Comparison of ENCODE assay signal across 8 cellular contexts in genomic region chr17:73192894-73193701, GRCh38. TPM values are rescaled to one million over a fixed set of nuclear protein-coding genes. Genes with fewer than 3 reads are reported as not detected.
DNase-seq lines count a peak whose midpoint lies in the region; ATAC-seq and TF ChIP-seq lines count a peak whose summit lies in the region.

A gene with protein sequence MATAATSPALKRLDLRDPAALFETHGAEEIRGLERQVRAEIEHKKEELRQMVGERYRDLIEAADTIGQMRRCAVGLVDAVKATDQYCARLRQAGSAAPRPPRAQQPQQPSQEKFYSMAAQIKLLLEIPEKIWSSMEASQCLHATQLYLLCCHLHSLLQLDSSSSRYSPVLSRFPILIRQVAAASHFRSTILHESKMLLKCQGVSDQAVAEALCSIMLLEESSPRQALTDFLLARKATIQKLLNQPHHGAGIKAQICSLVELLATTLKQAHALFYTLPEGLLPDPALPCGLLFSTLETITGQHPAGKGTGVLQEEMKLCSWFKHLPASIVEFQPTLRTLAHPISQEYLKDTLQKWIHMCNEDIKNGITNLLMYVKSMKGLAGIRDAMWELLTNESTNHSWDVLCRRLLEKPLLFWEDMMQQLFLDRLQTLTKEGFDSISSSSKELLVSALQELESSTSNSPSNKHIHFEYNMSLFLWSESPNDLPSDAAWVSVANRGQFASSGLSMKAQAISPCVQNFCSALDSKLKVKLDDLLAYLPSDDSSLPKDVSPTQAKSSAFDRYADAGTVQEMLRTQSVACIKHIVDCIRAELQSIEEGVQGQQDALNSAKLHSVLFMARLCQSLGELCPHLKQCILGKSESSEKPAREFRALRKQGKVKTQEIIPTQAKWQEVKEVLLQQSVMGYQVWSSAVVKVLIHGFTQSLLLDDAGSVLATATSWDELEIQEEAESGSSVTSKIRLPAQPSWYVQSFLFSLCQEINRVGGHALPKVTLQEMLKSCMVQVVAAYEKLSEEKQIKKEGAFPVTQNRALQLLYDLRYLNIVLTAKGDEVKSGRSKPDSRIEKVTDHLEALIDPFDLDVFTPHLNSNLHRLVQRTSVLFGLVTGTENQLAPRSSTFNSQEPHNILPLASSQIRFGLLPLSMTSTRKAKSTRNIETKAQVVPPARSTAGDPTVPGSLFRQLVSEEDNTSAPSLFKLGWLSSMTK (plus strand): TSS chr17:73193055. CDS start chr17:73193070, 15 bp downstream.

- peak within 1 kb of the TSS; percentile 57 for H3K27ac ChIP-seq in mammary epithelial cell (ENCODE audit: insufficient read depth, low read depth, low read length)

- H3K27me3 Mint-ChIP-seq in WTC11 (ENCODE audit: low read depth) = no peaks in the 10 kb centered on the region

- peak within 1 kb of the TSS; percentile 90 for H2AFZ ChIP-seq in mammary epithelial cell (ENCODE audit: low read depth, low read length)

- peaks cover 13% of the 10 kb centered on the region for H3K36me3 ChIP-seq in mammary epithelial cell (ENCODE audit: insufficient read depth, low read length)

- no peaks in the 10 kb centered on the region for H3K9me3 ChIP-seq in mammary epithelial cell (replicated peaks; ENCODE audit: insufficient read depth, low read length)

- TF ChIP-seq CTCF in WTC11 (IDR thresholded peaks at IDR 0.05) (no peak), mammary epithelial cell (conservative IDR thresholded peaks at IDR 0.05 in 1 of 2, IDR thresholded peaks at IDR 0.05 in 1 of 2; ENCODE audit: extremely low read depth in 1 of 2, insufficient read depth in 1 of 2, low read depth in 1 of 2, low read length in 2 of 2) (no peak)

- peak within 1 kb of the TSS; percentile 96 for H3K4me3 Mint-ChIP-seq in WTC11

- CTCF ChIA-PET in WTC11 (lab: Charles Lee) (interaction anchor here (0.7 to 4.0 kb wide), 7 partner anchors 36 to 468 kb away, joined by 3 to 48 read pairs (median 5); no protein-coding TSS in a partner anchor), mammary epithelial cell (lab: Charles Lee; ENCODE audit: low non-redundant PET) (no interaction called here)

- peaks cover 36% of the 10 kb centered on the region for H3K79me2 ChIP-seq in mammary epithelial cell (ENCODE audit: insufficient read depth, low read length)

- 0% methylated on average over 14 of the region's 84 CpGs for WGBS in mammary epithelial cell (ENCODE audit: low coverage, missing lambda C conversion rate)

- H4K20me1 ChIP-seq in mammary epithelial cell (ENCODE audit: insufficient read depth, low read length) = no peaks in the 10 kb centered on the region

- DNase-seq in A172 (ENCODE audit: low spot score) (peak; percentile 81), NCI-H2227 (lab: John Stamatoyannopoulos, UW; ENCODE audit: unreplicated experiment) (peak; percentile 93), WTC11 (ENCODE audit: low spot score) (peak; percentile 82), mammary epithelial cell (peak; percentile 86), inferior parietal cortex (ENCODE audit: extremely low spot score) (peak; percentile 76), smooth muscle cell of the brain vasculature (ENCODE audit: low read depth, low spot score) (peak; percentile 73)

- in situ Hi-C loops in mammary epithelial cell (cut with MboI; ENCODE audit: low sequenced_read_pairs in 2 of 2) = loop anchor here in 1 of 2 donors (25.0 kb wide), 1 partner anchor 631 kb away; no protein-coding TSS in a partner anchor

- peak within 1 kb of the TSS; percentile 73 to 96 (median 80) for H3K4me3 ChIP-seq in mammary epithelial cell (replicated peaks in 1 of 3; ENCODE audit: insufficient read depth in 1 of 3, low read depth in 2 of 3, low read length in 3 of 3)

- H3K4me1 Mint-ChIP-seq in WTC11 = peaks cover 21% of the 10 kb centered on the region

- H3K36me3 Mint-ChIP-seq in WTC11 = peaks cover 19% of the 10 kb centered on the region

- H3K27me3 ChIP-seq in mammary epithelial cell (ENCODE audit: insufficient read depth, low read length) = no peaks in the 10 kb centered on the region

- intact Hi-C loops in mammary epithelial cell (cut with micrococcal nuclease) = loop anchor here (10.0 kb wide), 1 partner anchor 608 kb away; no protein-coding TSS in a partner anchor

- H3K27ac Mint-ChIP-seq in WTC11 = peak within 1 kb of the TSS; percentile 97

- dilution Hi-C loops in mammary epithelial cell (cut with HindIII; ENCODE audit: low sequenced_read_pairs) = no loop called here

- no TSS peak for BruUV-seq in mammary epithelial cell (replicated peaks; lab: Mats Ljungman, UMichigan)

- peaks cover 4% of the 10 kb centered on the region for H3K4me1 ChIP-seq in mammary epithelial cell (ENCODE audit: insufficient read depth, low read length)

- H3K4me2 ChIP-seq in mammary epithelial cell (ENCODE audit: insufficient read depth, low read depth, low read length) = peak within 1 kb of the TSS; percentile 93

- no peaks in the 10 kb centered on the region for H3K9me3 Mint-ChIP-seq in WTC11

- H3K9ac ChIP-seq in mammary epithelial cell (ENCODE audit: insufficient read depth, low read length) = peak within 1 kb of the TSS; percentile 84

- POLR2A ChIA-PET in WTC11 (lab: Charles Lee) = interaction anchor here (0.5 to 2.0 kb wide), 4 partner anchors 28 to 469 kb away, joined by 3 to 6 read pairs (median 3); partner anchors contain the start of gene SSTR2

- ATAC-seq in GM18858 (IDR thresholded peaks at IDR 0.05; ENCODE audit: unreplicated experiment) = peak; percentile 55
- ATAC-seq in HG03095 (IDR thresholded peaks at IDR 0.05; ENCODE audit: unreplicated experiment) = peak; percentile 53
- peak; percentile 65 for ATAC-seq in WTC11

TF ChIP-seq in WTC11, 78 proteins besides CTCF, POLR2A, EP300 and RAD21:
- TF ChIP-seq, protein P1, sequence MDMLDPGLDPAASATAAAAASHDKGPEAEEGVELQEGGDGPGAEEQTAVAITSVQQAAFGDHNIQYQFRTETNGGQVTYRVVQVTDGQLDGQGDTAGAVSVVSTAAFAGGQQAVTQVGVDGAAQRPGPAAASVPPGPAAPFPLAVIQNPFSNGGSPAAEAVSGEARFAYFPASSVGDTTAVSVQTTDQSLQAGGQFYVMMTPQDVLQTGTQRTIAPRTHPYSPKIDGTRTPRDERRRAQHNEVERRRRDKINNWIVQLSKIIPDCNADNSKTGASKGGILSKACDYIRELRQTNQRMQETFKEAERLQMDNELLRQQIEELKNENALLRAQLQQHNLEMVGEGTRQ (CRISPR knock-in tag; IDR thresholded peaks at IDR 0.05) = no peak
- TF ChIP-seq RELA (CRISPR knock-in tag; IDR thresholded peaks at IDR 0.05; ENCODE audit: borderline replicate concordance) = no peak
- TF ChIP-seq ZNF121 (CRISPR knock-in tag; IDR thresholded peaks at IDR 0.05) = peak; percentile 68; the same call in 1 of the 2 replicates
- TF ChIP-seq, protein P2, sequence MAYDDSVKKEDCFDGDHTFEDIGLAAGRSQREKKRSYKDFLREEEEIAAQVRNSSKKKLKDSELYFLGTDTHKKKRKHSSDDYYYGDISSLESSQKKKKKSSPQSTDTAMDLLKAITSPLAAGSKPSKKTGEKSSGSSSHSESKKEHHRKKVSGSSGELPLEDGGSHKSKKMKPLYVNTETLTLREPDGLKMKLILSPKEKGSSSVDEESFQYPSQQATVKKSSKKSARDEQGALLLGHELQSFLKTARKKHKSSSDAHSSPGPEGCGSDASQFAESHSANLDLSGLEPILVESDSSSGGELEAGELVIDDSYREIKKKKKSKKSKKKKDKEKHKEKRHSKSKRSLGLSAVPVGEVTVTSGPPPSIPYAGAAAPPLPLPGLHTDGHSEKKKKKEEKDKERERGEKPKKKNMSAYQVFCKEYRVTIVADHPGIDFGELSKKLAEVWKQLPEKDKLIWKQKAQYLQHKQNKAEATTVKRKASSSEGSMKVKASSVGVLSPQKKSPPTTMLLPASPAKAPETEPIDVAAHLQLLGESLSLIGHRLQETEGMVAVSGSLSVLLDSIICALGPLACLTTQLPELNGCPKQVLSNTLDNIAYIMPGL (CRISPR knock-in tag; IDR thresholded peaks at IDR 0.05) = peak; percentile 25; the same call in 1 of the 2 replicates
- no peak for TF ChIP-seq OVOL2 (CRISPR knock-in tag; IDR thresholded peaks at IDR 0.05; ENCODE audit: borderline replicate concordance)
- TF ChIP-seq FOXP4 (CRISPR knock-in tag; IDR thresholded peaks at IDR 0.05) = 0 out of 2 replicates have a peak, but pooled peaks have one; percentile 26
- 0 out of 2 replicates have a peak, but pooled peaks have one; percentile 3 for TF ChIP-seq MAX (CRISPR knock-in tag; IDR thresholded peaks at IDR 0.05)
- TF ChIP-seq ZNF423 (CRISPR knock-in tag; IDR thresholded peaks at IDR 0.05) = no peak
- peak; percentile 52; the same call in 1 of the 2 replicates for TF ChIP-seq GABPB1 (CRISPR knock-in tag; IDR thresholded peaks at IDR 0.05)
- TF ChIP-seq MXD4 (CRISPR knock-in tag; IDR thresholded peaks at IDR 0.05; ENCODE audit: borderline replicate concordance) = no peak
- no peak for TF ChIP-seq SOX15 (CRISPR knock-in tag; IDR thresholded peaks at IDR 0.05)

RNA-seq across cellular contexts. Expression of the gene that starts here (rescaled TPM):
- total RNA-seq in A172 (2014; rRNA removed; shearing (Covaris generic)) = 25.3 and 28.0 TPM in 2 replicates
- total RNA-seq in WTC11 (2021) (19.2 to 22.6 TPM (median 19.5 TPM) in 3 replicates), mammary epithelial cell (10 to 100 TPM; 23.3 to 35.2 TPM)
- 12.8 TPM for polyA plus RNA-seq in mammary epithelial cell
- 19.9 TPM for polyA minus RNA-seq in mammary epithelial cell

Comparison
In these comparisons a context has a peak if more than half of its experiments do, and no peak if none do; other contexts are left out.
1. Peak in every context shown above with its lines: DNase-seq, ATAC-seq, H3K4me3 ChIP-seq and H3K27ac ChIP-seq.